21 cellular contexts compared by ENCODE assay signal in the genomic region with DNA sequence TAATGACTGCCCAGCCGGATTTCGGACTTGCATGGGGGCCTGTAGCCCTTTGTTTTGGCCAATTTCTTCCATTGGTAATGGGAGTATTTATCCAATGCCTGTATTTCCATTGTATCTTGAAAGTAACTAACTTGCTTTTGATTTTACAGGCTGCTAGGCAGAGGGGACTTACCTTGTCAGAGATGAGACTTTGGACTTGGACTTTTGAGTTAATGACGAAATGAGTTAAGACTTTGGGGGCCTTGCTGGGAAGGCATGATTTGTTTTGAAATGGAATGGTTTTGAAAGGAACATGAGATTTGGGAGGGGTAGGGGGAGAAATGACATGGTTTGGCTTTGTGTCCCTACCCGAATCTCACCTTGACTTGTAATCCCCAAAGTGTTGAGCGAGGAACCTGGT.
"Had no signal": no experiment of that assay in that cellular context is flagged by ENCODE, and none has a peak within 500 bp of the region (broad histone marks: within the 10 kb centered on the region; RNA-seq: fewer than 3 reads in every experiment).

No MANE protein-coding gene starts in this region.

- H3K4me1 Mint-ChIP-seq: neural progenitor cell had no signal

- H3K9me3 Mint-ChIP-seq: activated CD4-positive, alpha-beta T cell treated with anti-CD3 and anti-CD28 coated beads, Interleukin-2, amount 10 ng/mL, durations not matched to agents 7 days and 5 days; activated naive CD4-positive, alpha-beta T cell treated with anti-CD3 and anti-CD28 coated beads, Interleukin-2, amount 50 U/mL, for 24 hours; activated T-helper 1 cell treated with anti-CD3 and anti-CD28 coated beads, Interleukin-12 subunit alpha, Interleukin-12 subunit beta, Interleukin-2, Interleukin-4 antibody, amounts not matched to agents 30 ng/mL and 10 ng/mL and 1 ng/mL, durations not matched to agents 14 hours and 24 hours and 36 hours; mesothelial cell of epicardium; naive thymus-derived CD8-positive, alpha-beta T cell; neural progenitor cell had no signal

- H3K27ac Mint-ChIP-seq: activated naive CD4-positive, alpha-beta T cell treated with anti-CD3 and anti-CD28 coated beads, Interleukin-2, amount 50 U/mL, for 24 hours; activated T-helper 1 cell treated with anti-CD3 and anti-CD28 coated beads, Interleukin-12 subunit alpha, Interleukin-12 subunit beta, Interleukin-2, Interleukin-4 antibody, amounts not matched to agents 30 ng/mL and 10 ng/mL and 1 ng/mL, durations not matched to agents 14 hours and 24 hours and 36 hours; mesothelial cell of epicardium; neural progenitor cell had no signal

- H3K4me1 ChIP-seq: neural progenitor cell had no signal

- DNase-seq: activated CD4-positive, alpha-beta T cell treated with anti-CD3 and anti-CD28 coated beads, Interleukin-2, amount 10 ng/mL, durations not matched to agents 7 days and 5 days; activated CD4-positive, CD25-positive, alpha-beta regulatory T cell; activated CD8-positive, alpha-beta memory T cell treated with anti-CD3 and anti-CD28 coated beads, Interleukin-2, amount 50 U/mL, for 48 hours; activated gamma-delta T cell treated with Interleukin-2 at 50 U/mL for 16 hours; central memory CD4-positive, alpha-beta T cell; dermis blood vessel endothelial cell; effector CD8-positive, alpha-beta T cell; foreskin keratinocyte; left ventricle myocardium inferior; mammary epithelial cell; naive thymus-derived CD8-positive, alpha-beta T cell; posterior cingulate gyrus; stimulated activated CD4-positive, alpha-beta T cell treated with anti-CD3 and anti-CD28 coated beads, Interleukin-15, amount 100 ng/mL, for 24 hours; stimulated activated naive CD4-positive, alpha-beta T cell; upper lobe of right lung had no signal

- H3K9me3 ChIP-seq: left ventricle myocardium inferior, upper lobe of right lung had no signal

- H3K4me3 Mint-ChIP-seq: activated CD4-positive, alpha-beta T cell treated with anti-CD3 and anti-CD28 coated beads, Interleukin-2, amount 10 ng/mL, durations not matched to agents 7 days and 5 days; activated naive CD4-positive, alpha-beta T cell treated with anti-CD3 and anti-CD28 coated beads, Interleukin-2, amount 50 U/mL, for 24 hours; activated T-helper 1 cell treated with anti-CD3 and anti-CD28 coated beads, Interleukin-12 subunit alpha, Interleukin-12 subunit beta, Interleukin-2, Interleukin-4 antibody, amounts not matched to agents 30 ng/mL and 10 ng/mL and 1 ng/mL, durations not matched to agents 14 hours and 24 hours and 36 hours; mesothelial cell of epicardium; neural progenitor cell had no signal

- H3K4me3 ChIP-seq: left ventricle myocardium inferior, neural progenitor cell, smooth muscle cell, upper lobe of right lung had no signal

- ATAC-seq: foreskin keratinocyte; naive thymus-derived CD8-positive, alpha-beta T cell had no signal

- H3K27ac ChIP-seq: foreskin keratinocyte, left ventricle myocardium inferior, neural progenitor cell, upper lobe of right lung had no signal

- FAIRE-seq: astrocyte had no signal

- H3K27me3 ChIP-seq: foreskin keratinocyte, neural progenitor cell, upper lobe of right lung had no signal

- H3K27me3 Mint-ChIP-seq: activated CD4-positive, alpha-beta T cell treated with anti-CD3 and anti-CD28 coated beads, Interleukin-2, amount 10 ng/mL, durations not matched to agents 7 days and 5 days; activated naive CD4-positive, alpha-beta T cell treated with anti-CD3 and anti-CD28 coated beads, Interleukin-2, amount 50 U/mL, for 24 hours; naive thymus-derived CD8-positive, alpha-beta T cell had no signal
